29 cellular contexts compared by ENCODE assay signal in the genomic region with DNA sequence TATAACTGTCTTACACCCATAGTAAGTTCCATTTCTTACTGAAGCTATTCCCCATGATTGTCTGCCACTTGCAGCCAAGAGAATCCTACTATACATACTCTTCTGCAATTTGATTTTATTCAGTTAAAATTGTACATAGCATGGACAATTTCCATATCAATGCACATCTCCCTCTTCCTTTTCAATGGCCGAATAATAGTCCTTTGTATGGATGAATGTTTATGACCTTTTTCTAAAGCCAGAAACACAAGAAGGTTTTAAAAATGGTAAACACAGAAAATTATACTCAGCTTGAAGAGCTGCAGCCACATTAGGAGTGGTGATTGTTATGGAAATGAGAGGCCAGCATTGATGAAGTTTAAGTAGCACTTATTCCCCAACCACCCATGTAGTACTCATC.
"Had no signal": no experiment of that assay in that cellular context is flagged by ENCODE, and none has a peak within 500 bp of the region (broad histone marks: within the 10 kb centered on the region; RNA-seq: fewer than 3 reads in every experiment).

No MANE protein-coding gene starts in this region.

- H3K4me3 ChIP-seq: ascending aorta, cardiac muscle cell, colonic mucosa had no signal

- H3K9me3 ChIP-seq: ascending aorta, colonic mucosa had no signal

- DNase-seq: activated B cell treated with CpG ODN at 0.5 μM for 24 hours; activated CD4-positive, alpha-beta memory T cell treated with anti-CD3 and anti-CD28 coated beads for 36 hours; activated CD4-positive, alpha-beta T cell treated with anti-CD3 and anti-CD28 coated beads for 4 hours; activated CD4-positive, alpha-beta T cell treated with anti-CD3 and anti-CD28 coated beads, Interleukin-2, amount 10 ng/mL, durations not matched to agents 24 days and 14 days; activated CD4-positive, alpha-beta T cell treated with anti-CD3 and anti-CD28 coated beads, Interleukin-2, amount 50 U/mL, for 1 hour; activated CD4-positive, alpha-beta T cell treated with anti-CD3 and anti-CD28 coated beads, Interleukin-2, amount 50 U/mL, for 4 hours; activated CD4-positive, CD25-positive, alpha-beta regulatory T cell treated with anti-CD3 and anti-CD28 coated beads, Interleukin-2, amount 50 U/mL, for 72 hours; activated CD8-positive, alpha-beta memory T cell treated with anti-CD3 and anti-CD28 coated beads, Interleukin-2, amount 50 U/mL, for 4 hours; activated CD8-positive, alpha-beta T cell treated with anti-CD3 and anti-CD28 coated beads for 36 hours; activated effector memory CD4-positive, alpha-beta T cell treated with anti-CD3 and anti-CD28 coated beads, Interleukin-2, amount 50 U/mL, for 16 hours; activated gamma-delta T cell treated with Interleukin-2 at 50 U/mL for 16 hours; activated naive CD4-positive, alpha-beta T cell; activated naive CD4-positive, alpha-beta T cell treated with anti-CD3 and anti-CD28 coated beads for 36 hours; activated naive CD8-positive, alpha-beta T cell treated with anti-CD3 and anti-CD28 coated beads, Interleukin-2, amount 10 ng/mL, durations not matched to agents 7 days and 5 days; activated naive CD8-positive, alpha-beta T cell treated with anti-CD3 and anti-CD28 coated beads, Interleukin-2, amount 50 U/mL, for 24 hours; activated T-cell treated with anti-CD3 and anti-CD28 coated beads for 4 hours; activated T-cell treated with anti-CD3 and anti-CD28 coated beads, Interleukin-2, amount 50 U/mL, for 1 hour; activated T-cell treated with anti-CD3 and anti-CD28 coated beads, Interleukin-2, amount 50 U/mL, for 4 hours; activated T-cell treated with anti-CD3 and anti-CD28 coated beads, Interleukin-2, amount 50 U/mL, for 72 hours; amygdala; anterior cingulate cortex; caudate nucleus; cerebellar nuclear complex; colonic mucosa; T-helper 2 cell; T-helper 9 cell had no signal

- H3K27me3 ChIP-seq: ascending aorta, colonic mucosa had no signal

- H3K36me3 ChIP-seq: ascending aorta, cardiac muscle cell, colonic mucosa had no signal

- ATAC-seq: activated CD8-positive, alpha-beta T cell treated with anti-CD3 and anti-CD28 coated beads for 36 hours; activated naive CD8-positive, alpha-beta T cell treated with anti-CD3 and anti-CD28 coated beads, Interleukin-2, amount 50 U/mL, for 24 hours; activated T-cell treated with anti-CD3 and anti-CD28 coated beads, Interleukin-2, amount 50 U/mL, for 4 hours; activated T-cell treated with anti-CD3 and anti-CD28 coated beads, Interleukin-2, amount 50 U/mL, for 72 hours; activated T-helper 17 cell treated with anti-CD3 and anti-CD28 coated beads, Interleukin-2, amount 50 U/mL, for 72 hours had no signal

- H3K4me1 ChIP-seq: ascending aorta, colonic mucosa had no signal
